In genomic region chr11:67613960-67614715, GRCh38 we compare ENCODE assay signal across 1 cellular context.
TF ChIP-seq lines count a peak whose summit lies in the region.

No MANE protein-coding gene starts in this region.

TF ChIP-seq in GM12878, 131 proteins besides CTCF, POLR2A, EP300 and RAD21 (continued from another document and continues in another):
- TF ChIP-seq ZNF384 (IDR thresholded peaks at IDR 0.05; ENCODE audit: borderline replicate concordance, low read depth, low read length) = no peak
- no peak for TF ChIP-seq ZBTB11 (CRISPR knock-in tag; IDR thresholded peaks at IDR 0.05)
- peak; percentile 75 for TF ChIP-seq EED (IDR thresholded peaks at IDR 0.05; ENCODE audit: low read depth)
- no peak for TF ChIP-seq SIX5 (IDR thresholded peaks at IDR 0.05; ENCODE audit: low read depth, low read length, severe bottlenecking)
- no peak for TF ChIP-seq PAX8 (IDR thresholded peaks at IDR 0.05)
- TF ChIP-seq MYB (IDR thresholded peaks at IDR 0.05; ENCODE audit: borderline replicate concordance, low read depth, low read length) = no peak
- TF ChIP-seq CREB1 (IDR thresholded peaks at IDR 0.05; ENCODE audit: low read depth) = no peak; the same call in 1 of the 2 replicates
- no peak for TF ChIP-seq TBL1XR1 (IDR thresholded peaks at IDR 0.05; ENCODE audit: low read depth, low read length)
- TF ChIP-seq BMI1 (IDR thresholded peaks at IDR 0.05; ENCODE audit: borderline replicate concordance) = no peak; the same call in 1 of the 2 replicates
- no peak for TF ChIP-seq SRF (IDR thresholded peaks at IDR 0.05; ENCODE audit: low read depth in 2 of 2, low read length in 2 of 2)
- TF ChIP-seq GATAD2B (conservative IDR thresholded peaks at IDR 0.05; ENCODE audit: low read depth) = peak; percentile 99
- TF ChIP-seq BCLAF1 (IDR thresholded peaks at IDR 0.05) = no peak
- no peak for TF ChIP-seq CBX5 (IDR thresholded peaks at IDR 0.05; ENCODE audit: low read depth)
- no peak for TF ChIP-seq MYC (IDR thresholded peaks at IDR 0.05; ENCODE audit: insufficient read depth, insufficient read length, insufficient replicate concordance, low read length, severe bottlenecking)
- TF ChIP-seq NRF1 (conservative IDR thresholded peaks at IDR 0.05; ENCODE audit: low read depth, low read length) = no peak
- no peak for TF ChIP-seq CUX1 (IDR thresholded peaks at IDR 0.05; ENCODE audit: insufficient replicate concordance, low read depth, low read length)
- no peak; the same call in 1 of the 2 replicates for TF ChIP-seq JUND (IDR thresholded peaks at IDR 0.05; ENCODE audit: low read depth, low read length)
- TF ChIP-seq NKRF (conservative IDR thresholded peaks at IDR 0.05) = peak; percentile 46; the same call in 1 of the 2 replicates
- no peak; the same call in 1 of the 2 replicates for TF ChIP-seq STAT1 (conservative IDR thresholded peaks at IDR 0.05)
- no peak for TF ChIP-seq ESRRA (IDR thresholded peaks at IDR 0.05; ENCODE audit: low read length)
- TF ChIP-seq RB1 (IDR thresholded peaks at IDR 0.05; ENCODE audit: borderline replicate concordance) = no peak
- peak; percentile 70 for TF ChIP-seq PBX3 (IDR thresholded peaks at IDR 0.05; ENCODE audit: insufficient replicate concordance, low read depth, low read length)
- TF ChIP-seq DPF2 (IDR thresholded peaks at IDR 0.05) = peak; percentile 92
- no peak for TF ChIP-seq TARDBP (IDR thresholded peaks at IDR 0.05; ENCODE audit: borderline replicate concordance)
- no peak for TF ChIP-seq SUZ12 (IDR thresholded peaks at IDR 0.05; ENCODE audit: unreplicated experiment)
- no peak for TF ChIP-seq ZZZ3 (IDR thresholded peaks at IDR 0.05; ENCODE audit: control insufficient read depth, insufficient read length, low read depth)
- no peak for TF ChIP-seq ZNF274 (IDR thresholded peaks at IDR 0.05; ENCODE audit: insufficient read depth, insufficient read length)
- no peak for TF ChIP-seq NFYA (IDR thresholded peaks at IDR 0.05; ENCODE audit: borderline replicate concordance, low read depth, low read length)
- TF ChIP-seq JUNB (IDR thresholded peaks at IDR 0.05) = no peak
- TF ChIP-seq CHD2 (IDR thresholded peaks at IDR 0.05; ENCODE audit: borderline replicate concordance, low read depth, low read length) = peak; percentile 74
- no peak for TF ChIP-seq CREM (IDR thresholded peaks at IDR 0.05; ENCODE audit: low read depth)
- no peak for TF ChIP-seq CEBPB (IDR thresholded peaks at IDR 0.05; ENCODE audit: borderline replicate concordance in 1 of 2, low read depth in 2 of 2, low read length in 2 of 2)
- TF ChIP-seq PKNOX1 (IDR thresholded peaks at IDR 0.05) = peak; percentile 90
- TF ChIP-seq SPI1 (IDR thresholded peaks at IDR 0.05; ENCODE audit: borderline replicate concordance, insufficient read depth, low read depth, low read length) = peak; percentile 96
- no peak for TF ChIP-seq HDAC2 (IDR thresholded peaks at IDR 0.05)
- no peak for TF ChIP-seq CEBPZ (IDR thresholded peaks at IDR 0.05; ENCODE audit: low read depth, low read length)
- TF ChIP-seq ATF7 (IDR thresholded peaks at IDR 0.05; ENCODE audit: low read depth) = peak; percentile 73
- TF ChIP-seq ATF3 (IDR thresholded peaks at IDR 0.05; ENCODE audit: borderline replicate concordance, extremely low read depth, low read depth, low read length) = no peak
